9 cellular contexts compared by ENCODE assay signal in genomic region chr9:113592806-113593575, GRCh38.
DNase-seq lines count a peak whose midpoint lies in the region; ATAC-seq and TF ChIP-seq lines count a peak whose summit lies in the region.
"Had no signal": no experiment of that assay in that cellular context is flagged by ENCODE, and none has a peak within 500 bp of the region (broad histone marks: within the 10 kb centered on the region; RNA-seq: fewer than 3 reads in every experiment).

No MANE protein-coding gene starts in this region.

- H3K9me3 Mint-ChIP-seq in mesothelial cell of epicardium: no peaks in the 10 kb centered on the region

- H3K36me3 ChIP-seq in right atrium auricular region (peaks cover 27% of the 10 kb centered on the region), body of pancreas (replicated peaks in 1 of 2; ENCODE audit: insufficient read depth in 1 of 2, low read depth in 2 of 2) (peaks cover 0 to 16% of the 10 kb centered on the region in 2 donors), vagina (peaks cover 0 to 27% of the 10 kb centered on the region in 2 donors)

- intact Hi-C loops in Right ventricle myocardium superior (cut with DNase I) (no loop called here), body of pancreas (cut with DNase I) (loop anchor here (5.0 kb wide), 1 partner anchor 64 kb away; no protein-coding TSS in a partner anchor), vagina (cut with DNase I) (loop anchor here (2.0 kb wide), 1 partner anchor 62 kb away; no protein-coding TSS in a partner anchor)

- no peaks in the 10 kb centered on the region for H3K9me3 ChIP-seq in right atrium auricular region
- H3K9me3 ChIP-seq in body of pancreas: no peaks in the 10 kb centered on the region
- H3K9me3 ChIP-seq in vagina: no peaks in the 10 kb centered on the region

- peaks cover 9% of the 10 kb centered on the region for H3K36me3 Mint-ChIP-seq in mesothelial cell of epicardium

- H3K4me3 Mint-ChIP-seq in mesothelial cell of epicardium: peak overlapping the region; percentile 80

- H3K4me1 ChIP-seq in right atrium auricular region (peaks cover 0 to 89% of the 10 kb centered on the region in 2 donors), body of pancreas (peaks cover 69% of the 10 kb centered on the region), vagina (peaks cover 49% of the 10 kb centered on the region)

- ATAC-seq in Right ventricle myocardium superior (ENCODE audit: poor library complexity): no peak
- ATAC-seq in body of pancreas: no peak

- H3K27ac ChIP-seq in right atrium auricular region: peak overlapping the region; percentile 86 to 91
- peak overlapping the region; percentile 46 to 80 (median 76) for H3K27ac ChIP-seq in body of pancreas
- peak overlapping the region; percentile 84 for H3K27ac ChIP-seq in vagina

- peak overlapping the region; percentile 55 for H3K27ac Mint-ChIP-seq in mesothelial cell of epicardium

- no peaks in the 10 kb centered on the region for H3K27me3 ChIP-seq in right atrium auricular region
- H3K27me3 ChIP-seq in body of pancreas: no peaks in the 10 kb centered on the region
- H3K27me3 ChIP-seq in vagina: no peaks in the 10 kb centered on the region

- TF ChIP-seq POLR2A in body of pancreas (IDR thresholded peaks at IDR 0.05) (no peak), vagina (IDR thresholded peaks at IDR 0.05) (no peak)

- 61 to 66% methylated on average over 8 of the region's 8 CpGs for WGBS in body of pancreas, 2 donors

- no peak for DNase-seq in right atrium auricular region (ENCODE audit: low spot score)
- no peak for DNase-seq in Right ventricle myocardium superior
- no peak for DNase-seq in body of pancreas
- no peak for DNase-seq in mesothelial cell of epicardium (ENCODE audit: low spot score in 2 of 2, unreplicated experiment in 2 of 2)
- DNase-seq in vagina (ENCODE audit: extremely low spot score in 2 of 2): no peak
- DNase-seq in activated gamma-delta T cell treated with Interleukin-2 at 50 U/mL for 16 hours: no peak
- DNase-seq in NCI-H1694 (lab: John Stamatoyannopoulos, UW): no peak
- DNase-seq in stimulated activated CD4-positive, alpha-beta T cell treated with anti-CD3 and anti-CD28 coated beads, Interleukin-2, amount 100 ng/mL, for 24 hours: no peak
- DNase-seq: Calu3 had no signal

- no peak for TF ChIP-seq CTCF in right atrium auricular region (IDR thresholded peaks at IDR 0.05)
- TF ChIP-seq CTCF in body of pancreas (IDR thresholded peaks at IDR 0.05): no peak
- TF ChIP-seq CTCF in mesothelial cell of epicardium (IDR thresholded peaks at IDR 0.05; ENCODE audit: unreplicated experiment): no peak
- TF ChIP-seq CTCF in vagina (IDR thresholded peaks at IDR 0.05): no peak

- peaks cover 18% of the 10 kb centered on the region for H3K4me1 Mint-ChIP-seq in mesothelial cell of epicardium

- H3K4me3 ChIP-seq in right atrium auricular region (peak overlapping the region in 1 of 2 donors; percentile 73), body of pancreas (no peak overlapping the region), vagina (no peak overlapping the region)

- no peaks in the 10 kb centered on the region for H3K27me3 Mint-ChIP-seq in mesothelial cell of epicardium (ENCODE audit: low read depth)
